8 cellular contexts compared by ENCODE assay signal in genomic region chr19:4059931-4060620, GRCh38. TPM values are rescaled to one million over a fixed set of nuclear protein-coding genes. Genes with fewer than 3 reads are reported as not detected.
DNase-seq lines count a peak whose midpoint lies in the region; ATAC-seq and TF ChIP-seq lines count a peak whose summit lies in the region.

No MANE protein-coding gene starts in this region.

- H3K4me1 ChIP-seq in Caco-2 (peaks cover 47% of the 10 kb centered on the region), colonic mucosa (peaks cover 62% of the 10 kb centered on the region)

- peaks cover 1% of the 10 kb centered on the region for H3K36me3 ChIP-seq in Caco-2 (ENCODE audit: control insufficient read depth, insufficient read depth, low read length)
- no peaks in the 10 kb centered on the region for H3K36me3 ChIP-seq in colonic mucosa

- DNase-seq in Caco-2 (no peak), T follicular helper cell (ENCODE audit: low read depth) (peak; percentile 31), colonic mucosa (peak; percentile 90), neural crest cell (ENCODE audit: low read depth, low spot score) (no peak), NCI-H2107 treated with DMSO at 0.1 percent for 48 hours (lab: John Stamatoyannopoulos, UW; ENCODE audit: unreplicated experiment) (no peak), mesenteric fat pad (ENCODE audit: low spot score) (no peak), endothelial cell (ENCODE audit: low spot score) (no peak)

- no peaks in the 10 kb centered on the region for H3K4me1 Mint-ChIP-seq in Caco-2 (ENCODE audit: low read depth, unreplicated experiment)
- H3K4me1 Mint-ChIP-seq in neural crest cell = peaks cover 6% of the 10 kb centered on the region
- peaks cover 3% of the 10 kb centered on the region for H3K4me1 Mint-ChIP-seq in endothelial cell (ENCODE audit: unreplicated experiment)

- H3K36me3 Mint-ChIP-seq in Caco-2 (ENCODE audit: insufficient read depth, unreplicated experiment) = peaks cover 68% of the 10 kb centered on the region
- H3K36me3 Mint-ChIP-seq in neural crest cell (ENCODE audit: low read depth) = no peaks in the 10 kb centered on the region
- peaks cover 4% of the 10 kb centered on the region for H3K36me3 Mint-ChIP-seq in endothelial cell (ENCODE audit: low read depth, unreplicated experiment)

- no peak for TF ChIP-seq CTCF in Caco-2 (IDR thresholded peaks at IDR 0.05; ENCODE audit: insufficient read depth in 1 of 2, low read depth in 1 of 2, low read length in 1 of 2, severe bottlenecking in 1 of 2, unreplicated experiment in 1 of 2)
- TF ChIP-seq CTCF in colonic mucosa (IDR thresholded peaks at IDR 0.05) = no peak
- TF ChIP-seq CTCF in neural crest cell (conservative IDR thresholded peaks at IDR 0.05) = no peak
- no peak for TF ChIP-seq CTCF in endothelial cell (IDR thresholded peaks at IDR 0.05; ENCODE audit: unreplicated experiment)

- H3K4me3 ChIP-seq in Caco-2 (ENCODE audit: low read depth, low read length) (no peak overlapping the region), colonic mucosa (peak overlapping the region; percentile 72)

- H3K27ac ChIP-seq in colonic mucosa = peak overlapping the region; percentile 99

- H3K27me3 Mint-ChIP-seq in Caco-2 (ENCODE audit: insufficient read depth, unreplicated experiment) = no peaks in the 10 kb centered on the region
- peaks cover 3% of the 10 kb centered on the region for H3K27me3 Mint-ChIP-seq in neural crest cell (ENCODE audit: low read depth)
- peaks cover 8% of the 10 kb centered on the region for H3K27me3 Mint-ChIP-seq in endothelial cell (ENCODE audit: unreplicated experiment)

- POLR2A ChIA-PET in Caco-2 (lab: Charles Lee) = no interaction called here

- peak overlapping the region; percentile 51 for H3K27ac Mint-ChIP-seq in Caco-2 (ENCODE audit: unreplicated experiment)
- peak overlapping the region; percentile 27 for H3K27ac Mint-ChIP-seq in neural crest cell (ENCODE audit: unreplicated experiment)
- H3K27ac Mint-ChIP-seq in endothelial cell (ENCODE audit: unreplicated experiment) = no peak overlapping the region

- no peaks in the 10 kb centered on the region for H3K9me3 ChIP-seq in Caco-2
- H3K9me3 ChIP-seq in colonic mucosa = no peaks in the 10 kb centered on the region

- CTCF ChIA-PET in Caco-2 (lab: Charles Lee) = no interaction called here

- intact Hi-C loops in Caco-2 (cut with micrococcal nuclease; ENCODE audit: unreplicated experiment) (loop anchor here (10.0 kb wide), 1 partner anchor 75 kb away; the partner anchor contains the start of gene EEF2), colonic mucosa (cut with DNase I) (no loop called here)

- H3K4me3 Mint-ChIP-seq in Caco-2 (ENCODE audit: unreplicated experiment) (no peak overlapping the region), neural crest cell (peak overlapping the region; percentile 67), endothelial cell (ENCODE audit: unreplicated experiment) (no peak overlapping the region)

- H3K27me3 ChIP-seq in Caco-2 (replicated peaks; ENCODE audit: control insufficient read depth, insufficient read depth, low read length) = no peaks in the 10 kb centered on the region
- no peaks in the 10 kb centered on the region for H3K27me3 ChIP-seq in colonic mucosa

- no TSS peak for BruUV-seq in Caco-2 (replicated peaks; lab: Mats Ljungman, UMichigan)

- no peak for ATAC-seq in HG03108 (IDR thresholded peaks at IDR 0.05; ENCODE audit: unreplicated experiment)

- peak overlapping the region; percentile 88 to 99 for H3K9ac ChIP-seq in colonic mucosa (ENCODE audit: low read depth in 2 of 2, low read length in 2 of 2)

- H3K9me3 Mint-ChIP-seq in Caco-2 (ENCODE audit: unreplicated experiment) = no peaks in the 10 kb centered on the region
- H3K9me3 Mint-ChIP-seq in neural crest cell = no peaks in the 10 kb centered on the region
- H3K9me3 Mint-ChIP-seq in endothelial cell (ENCODE audit: unreplicated experiment) = no peaks in the 10 kb centered on the region

RNA-seq across cellular contexts. Expression of gene ZBTB7A, which starts 6.6 kb away (rescaled TPM):
- total RNA-seq in Caco-2 (2022) = 11.9 and 14.7 TPM in 2 replicates
- 100 to 1,000 TPM; 110 to 123 TPM for total RNA-seq in colonic mucosa
- 15.2 and 15.7 TPM in 2 replicates for total RNA-seq in neural crest cell
- total RNA-seq in mesenteric fat pad = 51.2 TPM
- 14.5 TPM for total RNA-seq in endothelial cell (ENCODE audit: unreplicated experiment)

RNA-seq across cellular contexts. Expression of gene PIAS4, which starts 52.5 kb away (rescaled TPM):
- 43.3 and 45.7 TPM in 2 replicates for total RNA-seq in Caco-2 (2022)
- 10 to 100 TPM; 29.9 to 31.5 TPM for total RNA-seq in colonic mucosa
- total RNA-seq in neural crest cell = 49.6 and 58.8 TPM in 2 replicates
- 17.9 TPM for total RNA-seq in mesenteric fat pad
- total RNA-seq in endothelial cell (ENCODE audit: unreplicated experiment) = 41.2 TPM

Comparison
In these comparisons a context has a peak if more than half of its experiments do, and no peak if none do; other contexts are left out.
1. DNase-seq: peak in T follicular helper cell (single experiment) and colonic mucosa (single experiment); none in Caco-2 (0 of 2), neural crest cell (single experiment), NCI-H2107 treated with DMSO at 0.1 percent for 48 hours (single experiment), mesenteric fat pad (single experiment) and endothelial cell (single experiment).